ENCODE assay signal across 27 cellular contexts in genomic region chr3:185439745-185440466, GRCh38. TPM values are rescaled to one million over a fixed set of nuclear protein-coding genes. Genes with fewer than 3 reads are reported as not detected.
DNase-seq lines count a peak whose midpoint lies in the region; ATAC-seq and TF ChIP-seq lines count a peak whose summit lies in the region.
"Had no signal": no experiment of that assay in that cellular context is flagged by ENCODE, and none has a peak within 500 bp of the region (broad histone marks: within the 10 kb centered on the region; RNA-seq: fewer than 3 reads in every experiment).

No MANE protein-coding gene starts in this region.

- POLR2A ChIA-PET in RWPE1 (lab: Yijun Ruan, JAX; ENCODE audit: low non-redundant PET): no interaction called here

- DNase-seq in DMS 273 treated with DMSO at 0.1 percent for 48 hours (lab: John Stamatoyannopoulos, UW) (peak; percentile 22), NCI-H1694 treated with DMSO at 0.1 percent for 48 hours (lab: John Stamatoyannopoulos, UW) (peak; percentile 33), SK-MEL-5 (ENCODE audit: low read depth, low spot score) (peak; percentile 54), inferior parietal cortex (ENCODE audit: extremely low spot score) (peak; percentile 17), NCI-H2081 treated with DMSO at 0.1 percent for 48 hours (lab: John Stamatoyannopoulos, UW) (no peak), RWPE1 (ENCODE audit: low spot score) (no peak)
- DNase-seq in activated CD4-positive, CD25-positive, alpha-beta regulatory T cell treated with anti-CD3 and anti-CD28 coated beads, Interleukin-2, amount 50 U/mL, for 72 hours: no peak
- DNase-seq: activated CD4-positive, alpha-beta T cell treated with anti-CD3 and anti-CD28 coated beads, Interleukin-2, amount 10 ng/mL, durations not matched to agents 7 days and 5 days; activated CD8-positive, alpha-beta memory T cell treated with anti-CD3 and anti-CD28 coated beads, Interleukin-2, amount 10 ng/mL, durations not matched to agents 7 days and 5 days; activated naive CD4-positive, alpha-beta T cell treated with Interleukin-2 at 50 U/mL for 16 hours; activated T-cell treated with anti-CD3 and anti-CD28 coated beads, Interleukin-2, amount 50 U/mL, for 48 hours; adrenal gland; brain microvascular endothelial cell; DMS79 treated with DMSO at 0.1 percent for 48 hours; effector memory CD8-positive, alpha-beta T cell; foreskin fibroblast; left cardiac atrium; mammary epithelial cell; NCI-H1092 treated with DMSO at 0.1 percent for 48 hours; OCI-M1; pancreas; right cardiac atrium; WERI-Rb-1 had no signal

- TF ChIP-seq CTCF in RWPE1 (conservative IDR thresholded peaks at IDR 0.05; ENCODE audit: low read depth): no peak

- in situ Hi-C loops in SK-MEL-5 (cut with HindIII; ENCODE audit: low pct_unique_long_range_greater_than_20kb, low sequenced_read_pairs): no loop called here

- CTCF ChIA-PET in RWPE1 (lab: Yijun Ruan, JAX): interaction anchor here (2.4 kb wide), 1 partner anchor 21 kb away, joined by 9 read pairs; no protein-coding TSS in a partner anchor

- no peak overlapping the region for H3K27ac ChIP-seq in RWPE1
- H3K27ac ChIP-seq: adrenal gland; BLaER1 treated with 17β-estradiol and CSF1 and Interleukin-3, amounts not matched to agents 10 nM and 100 nM; brain microvascular endothelial cell; coronary artery; pancreas; WERI-Rb-1 had no signal

- no peak for ATAC-seq in HG02642 (IDR thresholded peaks at IDR 0.05; ENCODE audit: poor library complexity, unreplicated experiment)
- ATAC-seq: activated CD8-positive, alpha-beta memory T cell treated with anti-CD3 and anti-CD28 coated beads, Interleukin-2, amount 10 ng/mL, durations not matched to agents 7 days and 5 days; effector memory CD8-positive, alpha-beta T cell; K562; left cardiac atrium; pancreas; right cardiac atrium had no signal

RNA-seq across cellular contexts. Expression of gene TMEM41A, which starts 58.9 kb away (rescaled TPM):
- 9.2 and 10.8 TPM in 2 replicates for total RNA-seq in SK-MEL-5 (2014; rRNA removed; shearing (Covaris generic))
- 18.9 and 20.7 TPM in 2 replicates for polyA plus RNA-seq in SK-MEL-5 (2015; cell fraction: cytosol; rRNA removed)
- 9.9 and 14.5 TPM in 2 replicates for polyA plus RNA-seq in SK-MEL-5 (2015; cell fraction: nucleus; rRNA removed)

Comparison
In these comparisons a context has a peak if more than half of its experiments do, and no peak if none do; other contexts are left out.
1. DNase-seq: peak in DMS 273 treated with DMSO at 0.1 percent for 48 hours (single experiment), NCI-H1694 treated with DMSO at 0.1 percent for 48 hours (single experiment), SK-MEL-5 (single experiment) and inferior parietal cortex (single experiment); none in activated CD4-positive, CD25-positive, alpha-beta regulatory T cell treated with anti-CD3 and anti-CD28 coated beads, Interleukin-2, amount 50 U/mL, for 72 hours (single experiment), NCI-H2081 treated with DMSO at 0.1 percent for 48 hours (single experiment) and RWPE1 (single experiment).